Comparison of ENCODE assay signal across 20 cellular contexts in genomic region chr5:93107828-93108520, GRCh38.
DNase-seq lines count a peak whose midpoint lies in the region; ATAC-seq and TF ChIP-seq lines count a peak whose summit lies in the region.
"Had no signal": no experiment of that assay in that cellular context is flagged by ENCODE, and none has a peak within 500 bp of the region (broad histone marks: within the 10 kb centered on the region; RNA-seq: fewer than 3 reads in every experiment).

No MANE protein-coding gene starts in this region.

- WGBS in smooth muscle cell (ENCODE audit: low lambda C conversion rate), result 24% methylated on average over 4 of the region's 4 CpGs

- TF ChIP-seq CTCF in smooth muscle cell (IDR thresholded peaks at IDR 0.05; ENCODE audit: borderline replicate concordance, insufficient read depth, poor library complexity, severe bottlenecking), result no peak
- TF ChIP-seq CTCF in Calu3 (IDR thresholded peaks at IDR 0.05; ENCODE audit: unreplicated experiment), result no peak

- H3K27me3 ChIP-seq in smooth muscle cell (ENCODE audit: low read depth), result peaks cover 6% of the 10 kb centered on the region
- H3K27me3 ChIP-seq: BE2C had no signal

- no peaks in the 10 kb centered on the region for H3K79me2 ChIP-seq in smooth muscle cell (ENCODE audit: low read depth)

- H3K36me3 Mint-ChIP-seq in Calu3 (ENCODE audit: insufficient read depth, unreplicated experiment), result no peaks in the 10 kb centered on the region
- H3K36me3 Mint-ChIP-seq: CD4-positive, CD25-positive, alpha-beta regulatory T cell had no signal

- DNase-seq in NCI-H748 (lab: John Stamatoyannopoulos, UW; ENCODE audit: unreplicated experiment) (peak; percentile 44), NCI-H748 treated with DMSO at 0.1 percent for 48 hours (lab: John Stamatoyannopoulos, UW) (no peak), NCI-H69 (lab: John Stamatoyannopoulos, UW) (peak; percentile 30), fibroblast of gingiva (ENCODE audit: low read depth) (peak; percentile 63), smooth muscle cell (lab: John Stamatoyannopoulos, UW; ENCODE audit: unreplicated experiment) (no peak), NCI-H345 treated with DMSO at 0.1 percent for 48 hours (lab: John Stamatoyannopoulos, UW; ENCODE audit: unreplicated experiment) (no peak), Calu3 (no peak)
- DNase-seq: Caco-2; CD4-positive, CD25-positive, alpha-beta regulatory T cell; GOT3; HFFc6; NCI-H1417 treated with DMSO at 0.1 percent for 48 hours; NCI-H187 treated with DMSO at 0.1 percent for 48 hours; NCI-H345; NCI-H526; OCI-M1; RPMI8226; SHP77 treated with DMSO at 0.1 percent for 48 hours had no signal

- H3K27ac ChIP-seq in smooth muscle cell (ENCODE audit: low read depth), result no peak overlapping the region

- BruUV-seq in Calu3 (replicated peaks; lab: Mats Ljungman, UMichigan), result no TSS peak

- no peak overlapping the region for H3K9ac ChIP-seq in smooth muscle cell (ENCODE audit: low read depth)

- intact Hi-C loops in Calu3 (cut with micrococcal nuclease; ENCODE audit: unreplicated experiment), result no loop called here

- CTCF ChIA-PET in Calu3 (lab: Charles Lee), result interaction anchor here (0.9 kb wide), 1 partner anchor 78 kb away, joined by 3 read pairs; no protein-coding TSS in a partner anchor

- no peak overlapping the region for H3K4me3 Mint-ChIP-seq in Calu3 (ENCODE audit: low read depth, unreplicated experiment)
- H3K4me3 Mint-ChIP-seq: CD4-positive, CD25-positive, alpha-beta regulatory T cell; HFFc6 had no signal

- no peaks in the 10 kb centered on the region for H3K9me3 ChIP-seq in smooth muscle cell (replicated peaks; ENCODE audit: low read depth)
- H3K9me3 ChIP-seq: BE2C, Caco-2 had no signal

- no peaks in the 10 kb centered on the region for H4K20me1 ChIP-seq in smooth muscle cell (ENCODE audit: low read depth)

- no peaks in the 10 kb centered on the region for H3F3A ChIP-seq in smooth muscle cell (ENCODE audit: low read depth)

- no peaks in the 10 kb centered on the region for H3K4me1 Mint-ChIP-seq in Calu3 (ENCODE audit: low read depth, unreplicated experiment)
- H3K4me1 Mint-ChIP-seq: CD4-positive, CD25-positive, alpha-beta regulatory T cell had no signal

- peak overlapping the region; percentile 53 for H3K4me2 ChIP-seq in smooth muscle cell

- H3K36me3 ChIP-seq in smooth muscle cell (ENCODE audit: low read depth), result no peaks in the 10 kb centered on the region
- H3K36me3 ChIP-seq: BE2C had no signal

- peaks cover 4% of the 10 kb centered on the region for H3K9me3 Mint-ChIP-seq in Calu3 (ENCODE audit: low read depth, unreplicated experiment)
- H3K9me3 Mint-ChIP-seq: HFFc6 had no signal

- no peak for ATAC-seq in GM21447 (IDR thresholded peaks at IDR 0.05; ENCODE audit: unreplicated experiment)

- no peak overlapping the region for H3K27ac Mint-ChIP-seq in Calu3 (ENCODE audit: unreplicated experiment)
- H3K27ac Mint-ChIP-seq: CD4-positive, CD25-positive, alpha-beta regulatory T cell; HFFc6 had no signal

- H3K4me1 ChIP-seq in smooth muscle cell (ENCODE audit: low read depth), result no peaks in the 10 kb centered on the region
- H3K4me1 ChIP-seq: Caco-2 had no signal

- peak overlapping the region; percentile 32 for H2AFZ ChIP-seq in smooth muscle cell (ENCODE audit: low read depth)

- no peak overlapping the region for H3K4me3 ChIP-seq in smooth muscle cell

- H3K27me3 Mint-ChIP-seq in Calu3 (ENCODE audit: unreplicated experiment), result no peaks in the 10 kb centered on the region
- H3K27me3 Mint-ChIP-seq: CD4-positive, CD25-positive, alpha-beta regulatory T cell had no signal

Comparison
In these comparisons a context has a peak if more than half of its experiments do, and no peak if none do; other contexts are left out.
1. DNase-seq: peak in NCI-H748 (single experiment), NCI-H69 (single experiment) and fibroblast of gingiva (single experiment); none in NCI-H748 treated with DMSO at 0.1 percent for 48 hours (single experiment), smooth muscle cell (single experiment), NCI-H345 treated with DMSO at 0.1 percent for 48 hours (single experiment) and Calu3 (single experiment).